15 cellular contexts compared by ENCODE assay signal in genomic region chr10:70376436-70377378, GRCh38. TPM values are rescaled to one million over a fixed set of nuclear protein-coding genes. Genes with fewer than 3 reads are reported as not detected.
DNase-seq lines count a peak whose midpoint lies in the region; ATAC-seq, FAIRE-seq and TF ChIP-seq lines count a peak whose summit lies in the region.
"Had no signal": no experiment of that assay in that cellular context is flagged by ENCODE, and none has a peak within 500 bp of the region (broad histone marks: within the 10 kb centered on the region; RNA-seq: fewer than 3 reads in every experiment).

No MANE protein-coding gene starts in this region.

- no peak for FAIRE-seq in A549 (lab: Jason Lieb, UNC)

- no peak for TF ChIP-seq POLR2A in A549 (IDR thresholded peaks at IDR 0.05; ENCODE audit: low read length)

- H3K27ac Mint-ChIP-seq in activated B cell treated with CpG ODN at 0.5 μM for 24 hours, result peak overlapping the region; percentile 30
- H3K27ac Mint-ChIP-seq: dendritic cell treated with granulocyte-macrophage colony-stimulating factor and Interleukin-4, amounts not matched to agents 40 ng/mL and 50 ng/mL, for 4 days had no signal

- 88% methylated on average over 13 of the region's 14 CpGs for WGBS in A549 (ENCODE audit: missing lambda C conversion rate)

- TF ChIP-seq CTCF in A549 (IDR thresholded peaks at IDR 0.05) (no peak), activated B cell treated with CpG ODN at 0.5 μM for 24 hours (IDR thresholded peaks at IDR 0.05) (no peak)

- CTCF ChIA-PET in A549 (lab: Yijun Ruan, JAX), result interaction anchor here (0.7 to 24.7 kb wide), 5 partner anchors 10 to 261 kb away, joined by 4 to 554 read pairs (median 49); partner anchors contain the start of gene PPA1
- CTCF ChIA-PET in activated B cell treated with CpG ODN at 0.5 μM for 24 hours (lab: Charles Lee), result interaction anchor here (1.5 kb wide), 1 partner anchor 155 kb away, joined by 6 read pairs; no protein-coding TSS in a partner anchor

- peaks cover 3% of the 10 kb centered on the region for H3K4me1 Mint-ChIP-seq in activated B cell treated with CpG ODN at 0.5 μM for 24 hours

- POLR2A ChIA-PET in A549 (lab: Yijun Ruan, JAX) (no interaction called here), activated B cell treated with CpG ODN at 0.5 μM for 24 hours (lab: Charles Lee) (no interaction called here)

- no peak overlapping the region for H3K4me3 ChIP-seq in A549
- H3K4me3 ChIP-seq: adrenal gland had no signal

- DNase-seq in A549 (ENCODE audit: low read depth in 1 of 2, low spot score in 1 of 2), result no peak
- peak; percentile 47 for DNase-seq in HPDE6-E6E7 (ENCODE audit: extremely low spot score)
- no peak for DNase-seq in activated B cell treated with CpG ODN at 0.5 μM for 24 hours
- peak; percentile 76 for DNase-seq in islet precursor cell
- DNase-seq in stimulated activated CD8-positive, alpha-beta memory T cell treated with anti-CD3 and anti-CD28 coated beads, Interleukin-4, amount 100 ng/mL, for 48 hours, result no peak
- DNase-seq in activated effector memory CD4-positive, alpha-beta T cell treated with anti-CD3 and anti-CD28 coated beads, Interleukin-2, amount 50 U/mL, for 16 hours, result no peak
- DNase-seq: adrenal gland, NCI-H146, NCI-H526 treated with DMSO at 0.1 percent for 48 hours, nucleus accumbens, RPMI8226, T1000 had no signal

- H3K4me3 Mint-ChIP-seq in activated B cell treated with CpG ODN at 0.5 μM for 24 hours, result no peak overlapping the region
- H3K4me3 Mint-ChIP-seq: dendritic cell treated with granulocyte-macrophage colony-stimulating factor and Interleukin-4, amounts not matched to agents 40 ng/mL and 50 ng/mL, for 4 days had no signal

- H3K4me1 ChIP-seq in A549, result peaks cover 33% of the 10 kb centered on the region

- peak; percentile 12 to 44; a peak in 3 of 6 replicates for ATAC-seq in A549
- no peak for ATAC-seq in activated B cell treated with CpG ODN at 0.5 μM for 24 hours (ENCODE audit: low read depth)
- ATAC-seq in HG02798 (IDR thresholded peaks at IDR 0.05; ENCODE audit: poor library complexity, unreplicated experiment), result no peak
- ATAC-seq in HG03520 (IDR thresholded peaks at IDR 0.05; ENCODE audit: unreplicated experiment), result no peak

- intact Hi-C loops in activated B cell treated with CpG ODN at 0.5 μM for 24 hours (cut with micrococcal nuclease), result no loop called here

- H3K4me2 ChIP-seq in A549, result peak overlapping the region; percentile 54

- H3K9me3 Mint-ChIP-seq in activated B cell treated with CpG ODN at 0.5 μM for 24 hours, result peaks cover 5% of the 10 kb centered on the region
- H3K9me3 Mint-ChIP-seq: dendritic cell treated with granulocyte-macrophage colony-stimulating factor and Interleukin-4, amounts not matched to agents 40 ng/mL and 50 ng/mL, for 4 days had no signal

- peak overlapping the region; percentile 66 to 72 for H3K27ac ChIP-seq in A549
- H3K27ac ChIP-seq: adrenal gland had no signal

- H3K9me3 ChIP-seq in A549, result no peaks in the 10 kb centered on the region
- H3K9me3 ChIP-seq: adrenal gland had no signal

- no peaks in the 10 kb centered on the region for H3K36me3 Mint-ChIP-seq in activated B cell treated with CpG ODN at 0.5 μM for 24 hours (ENCODE audit: low read depth)

- no peaks in the 10 kb centered on the region for H3K27me3 Mint-ChIP-seq in activated B cell treated with CpG ODN at 0.5 μM for 24 hours

- no peak for TF ChIP-seq EP300 in A549 (IDR thresholded peaks at IDR 0.05)

- TF ChIP-seq RAD21 in A549 (conservative IDR thresholded peaks at IDR 0.05 in 1 of 2, IDR thresholded peaks at IDR 0.05 in 1 of 2), result no peak

TF ChIP-seq in A549, 52 proteins besides CTCF, POLR2A, EP300 and RAD21:
- no peak for TF ChIP-seq HEYL (CRISPR knock-in tag; IDR thresholded peaks at IDR 0.05)
- no peak for TF ChIP-seq FOSL2 (IDR thresholded peaks at IDR 0.05)
- no peak for TF ChIP-seq FOSL2 (CRISPR knock-in tag; IDR thresholded peaks at IDR 0.05)
- TF ChIP-seq, protein P1, sequence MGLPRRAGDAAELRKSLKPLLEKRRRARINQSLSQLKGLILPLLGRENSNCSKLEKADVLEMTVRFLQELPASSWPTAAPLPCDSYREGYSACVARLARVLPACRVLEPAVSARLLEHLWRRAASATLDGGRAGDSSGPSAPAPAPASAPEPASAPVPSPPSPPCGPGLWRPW (IDR thresholded peaks at IDR 0.05), result no peak
- no peak for TF ChIP-seq GATA3 (IDR thresholded peaks at IDR 0.05; ENCODE audit: borderline replicate concordance)
- no peak for TF ChIP-seq HMGXB4 (CRISPR knock-in tag; IDR thresholded peaks at IDR 0.05; ENCODE audit: borderline replicate concordance)
- 0 out of 2 replicates have a peak, but pooled peaks have one; percentile 15 for TF ChIP-seq MAX (IDR thresholded peaks at IDR 0.05)
- no peak for TF ChIP-seq HOXB5 (CRISPR knock-in tag; IDR thresholded peaks at IDR 0.05)
- TF ChIP-seq, protein P2, sequence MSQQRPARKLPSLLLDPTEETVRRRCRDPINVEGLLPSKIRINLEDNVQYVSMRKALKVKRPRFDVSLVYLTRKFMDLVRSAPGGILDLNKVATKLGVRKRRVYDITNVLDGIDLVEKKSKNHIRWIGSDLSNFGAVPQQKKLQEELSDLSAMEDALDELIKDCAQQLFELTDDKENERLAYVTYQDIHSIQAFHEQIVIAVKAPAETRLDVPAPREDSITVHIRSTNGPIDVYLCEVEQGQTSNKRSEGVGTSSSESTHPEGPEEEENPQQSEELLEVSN (IDR thresholded peaks at IDR 0.05; ENCODE audit: borderline replicate concordance, low read depth), result no peak

RNA-seq across cellular contexts. Expression of gene LRRC20, which starts 5.7 kb away (rescaled TPM):
- polyA plus RNA-seq in A549 (2011; rRNA removed) (16.5 and 19.6 TPM in 2 replicates), A549 (2017; fragmentation: RNase III; extraction: RNeasy Plus Mini Kit Qiagen cat#74134 plus additional on column Dnase treatment) (19.0 to 22.1 TPM (median 20.7 TPM) in 3 replicates)
- polyA plus RNA-seq in A549 (2012; cell fraction: cytosol; rRNA removed), result 41.6 and 54.1 TPM in 2 replicates
- polyA plus RNA-seq in A549 (2012; cell fraction: nucleus; rRNA removed), result 53.3 and 53.9 TPM in 2 replicates
- polyA minus RNA-seq in A549 (2011; rRNA and poly(A)+ RNA removed), result 14.3 and 18.8 TPM in 2 replicates
- total RNA-seq in activated B cell treated with CpG ODN at 0.5 μM for 24 hours, result 0.64 and 0.81 TPM in 2 replicates

RNA-seq across cellular contexts. Expression of gene EIF4EBP2, which starts 27.2 kb away (rescaled TPM):
- polyA plus RNA-seq in A549 (2011; rRNA removed), result 15.4 and 17.7 TPM in 2 replicates
- 3.5 and 4.7 TPM in 2 replicates for polyA plus RNA-seq in A549 (2012; cell fraction: cytosol; rRNA removed)
- 2.0 and 3.7 TPM in 2 replicates for polyA plus RNA-seq in A549 (2012; cell fraction: nucleus; rRNA removed)
- 12.2 to 13.0 TPM (median 12.2 TPM) in 3 replicates for polyA plus RNA-seq in A549 (2017; fragmentation: RNase III; extraction: RNeasy Plus Mini Kit Qiagen cat#74134 plus additional on column Dnase treatment)
- polyA minus RNA-seq in A549 (2011; rRNA and poly(A)+ RNA removed), result 19.4 and 19.8 TPM in 2 replicates
- total RNA-seq in activated B cell treated with CpG ODN at 0.5 μM for 24 hours, result 38.7 and 40.6 TPM in 2 replicates

Comparison
In these comparisons a context has a peak if more than half of its experiments do, and no peak if none do; other contexts are left out.
1. ATAC-seq: peak in A549 (2 of 2); none in activated B cell treated with CpG ODN at 0.5 μM for 24 hours (single experiment), HG02798 (single experiment) and HG03520 (single experiment).
2. DNase-seq: peak in HPDE6-E6E7 (single experiment) and islet precursor cell (single experiment); none in A549 (0 of 2), activated B cell treated with CpG ODN at 0.5 μM for 24 hours (single experiment), stimulated activated CD8-positive, alpha-beta memory T cell treated with anti-CD3 and anti-CD28 coated beads, Interleukin-4, amount 100 ng/mL, for 48 hours (single experiment) and activated effector memory CD4-positive, alpha-beta T cell treated with anti-CD3 and anti-CD28 coated beads, Interleukin-2, amount 50 U/mL, for 16 hours (single experiment).